Comparison of ENCODE assay signal across 20 cellular contexts in genomic region chr7:12801107-12801506, GRCh38.
A peak's percentile ranks its signal among the peaks of the same experiment; 100 is the strongest.
DNase-seq lines count a peak whose midpoint lies in the region; ATAC-seq, FAIRE-seq and TF ChIP-seq lines count a peak whose summit lies in the region.
"Had no signal": no experiment of that assay in that cellular context is flagged by ENCODE, and none has a peak within 500 bp of the region (broad histone marks: within the 10 kb centered on the region; RNA-seq: fewer than 3 reads in every experiment).

No MANE protein-coding gene starts in this region.

- intact Hi-C loops in transverse colon (cut with DNase I; ENCODE audit: low total_unique reads), result no loop called here

- no peaks in the 10 kb centered on the region for H3K36me3 ChIP-seq in bronchial epithelial cell (ENCODE audit: control insufficient read depth, insufficient read depth, low read length)
- no peaks in the 10 kb centered on the region for H3K36me3 ChIP-seq in liver (ENCODE audit: control insufficient read depth in 4 of 4, insufficient read depth in 3 of 4, low read depth in 1 of 4, low read length in 3 of 4)
- no peaks in the 10 kb centered on the region for H3K36me3 ChIP-seq in transverse colon
- no peaks in the 10 kb centered on the region for H3K36me3 ChIP-seq in mesendoderm (ENCODE audit: control insufficient read depth, insufficient read depth, low read length)
- H3K36me3 ChIP-seq: left ventricle myocardium inferior had no signal

- H3K9ac ChIP-seq in liver (ENCODE audit: low read depth in 1 of 2, low read length in 2 of 2) (no peak overlapping the region), mesendoderm (ENCODE audit: low read length) (no peak overlapping the region)

- H3K23ac ChIP-seq in mesendoderm (ENCODE audit: low read length), result no peak overlapping the region

- H3K9me3 ChIP-seq in liver (ENCODE audit: control insufficient read depth in 4 of 4, low read length in 3 of 4), result no peaks in the 10 kb centered on the region
- H3K9me3 ChIP-seq in transverse colon, result no peaks in the 10 kb centered on the region
- H3K9me3 ChIP-seq: left ventricle myocardium inferior had no signal

- H3K18ac ChIP-seq in mesendoderm (ENCODE audit: low read length), result no peak overlapping the region

- no peak overlapping the region for H2BK15ac ChIP-seq in mesendoderm (replicated peaks; ENCODE audit: low read depth)

- H3K27me3 ChIP-seq in bronchial epithelial cell (ENCODE audit: control insufficient read depth, insufficient read depth, low read length), result no peaks in the 10 kb centered on the region
- H3K27me3 ChIP-seq in liver (ENCODE audit: control insufficient read depth in 4 of 4, insufficient read depth in 4 of 4, low read length in 3 of 4), result no peaks in the 10 kb centered on the region
- no peaks in the 10 kb centered on the region for H3K27me3 ChIP-seq in transverse colon
- H3K27me3 ChIP-seq in mesendoderm (ENCODE audit: insufficient read depth, low read length, poor library complexity), result no peaks in the 10 kb centered on the region

- H3K4me3 ChIP-seq in bronchial epithelial cell (ENCODE audit: low read depth, low read length) (no peak overlapping the region), liver (ENCODE audit: low read depth in 1 of 3, low read length in 3 of 3) (no peak overlapping the region), transverse colon (no peak overlapping the region), mesendoderm (ENCODE audit: low read length) (no peak overlapping the region)
- H3K4me3 ChIP-seq: left ventricle myocardium inferior had no signal

- H3K4me1 ChIP-seq in liver (ENCODE audit: control insufficient read depth in 4 of 4, insufficient read depth in 4 of 4, low read length in 3 of 4) (no peaks in the 10 kb centered on the region), transverse colon (peaks cover 0 to 28% (median 13%) of the 10 kb centered on the region in 4 donors), mesendoderm (ENCODE audit: control insufficient read depth, low read depth, low read length) (no peaks in the 10 kb centered on the region)

- H3K27ac ChIP-seq in liver (ENCODE audit: low read depth in 1 of 2, low read length in 2 of 2) (no peak overlapping the region), transverse colon (peak overlapping the region; percentile 74 to 85 (median 82)), mesendoderm (ENCODE audit: low read depth, low read length) (no peak overlapping the region)
- H3K27ac ChIP-seq: left ventricle myocardium inferior had no signal

- H3K4ac ChIP-seq in mesendoderm (ENCODE audit: low read depth, low read length), result no peak overlapping the region

- no peak overlapping the region for H3K56ac ChIP-seq in mesendoderm (ENCODE audit: low read length)

- no peak overlapping the region for H3K4me2 ChIP-seq in mesendoderm (ENCODE audit: low read length)

- peak; percentile 84 for TF ChIP-seq EP300 in transverse colon (IDR thresholded peaks at IDR 0.05; ENCODE audit: low read depth)

- no peak for TF ChIP-seq POLR2A in transverse colon (IDR thresholded peaks at IDR 0.05)
- TF ChIP-seq POLR2A in GM12891 (IDR thresholded peaks at IDR 0.05; ENCODE audit: low read depth, low read length), result no peak

- H3K79me1 ChIP-seq in mesendoderm (ENCODE audit: low read length), result no peaks in the 10 kb centered on the region

- no peak overlapping the region for H4K5ac ChIP-seq in mesendoderm (ENCODE audit: low read length)

- DNase-seq in LoVo (ENCODE audit: low spot score) (peak; percentile 88), bronchial epithelial cell (ENCODE audit: low read depth) (peak; percentile 55), transverse colon (peak; percentile 84), mesendoderm (no peak), GM12891 (ENCODE audit: insufficient read length, low spot score) (no peak)
- DNase-seq: activated CD8-positive, alpha-beta T cell treated with anti-CD3 and anti-CD28 coated beads, Interleukin-2, amount 10 ng/mL, durations not matched to agents 7 days and 5 days; activated T-cell treated with anti-CD3 and anti-CD28 coated beads, Interleukin-2, amount 50 U/mL, for 72 hours; AML-193; COR-L47; cortex of kidney; left ventricle myocardium inferior; MM.1S; naive thymus-derived CD4-positive, alpha-beta T cell; NCI-H1694 treated with DMSO at 0.1 percent for 48 hours; NCI-H446; Right ventricle myocardium superior; stimulated activated CD4-positive, alpha-beta T cell treated with anti-CD3 and anti-CD28 coated beads, Interleukin-2, amount 100 ng/mL, for 48 hours had no signal

- FAIRE-seq in bronchial epithelial cell (lab: Jason Lieb, UNC) (no peak), GM12891 (lab: Jason Lieb, UNC) (no peak)

- H2BK120ac ChIP-seq in mesendoderm (ENCODE audit: low read depth, low read length), result no peak overlapping the region

- no peak overlapping the region for H2BK5ac ChIP-seq in mesendoderm (ENCODE audit: low read length)

- no peak for ATAC-seq in GM21529 (IDR thresholded peaks at IDR 0.05; ENCODE audit: unreplicated experiment)
- ATAC-seq: activated CD8-positive, alpha-beta T cell treated with anti-CD3 and anti-CD28 coated beads, Interleukin-2, amount 10 ng/mL, durations not matched to agents 7 days and 5 days; activated naive CD4-positive, alpha-beta T cell treated with anti-CD3 and anti-CD28 coated beads, Interleukin-2, amount 50 U/mL, for 72 hours; activated T-cell treated with anti-CD3 and anti-CD28 coated beads, Interleukin-2, amount 50 U/mL, for 72 hours; naive thymus-derived CD4-positive, alpha-beta T cell had no signal

- in situ Hi-C loops in transverse colon (cut with MboI; ENCODE audit: low pct_ligation_motif_present in 1 of 4, low pct_unique_long_range_greater_than_20kb in 1 of 4, low sequenced_read_pairs in 3 of 4), result no loop called here

- H3K79me2 ChIP-seq in mesendoderm (ENCODE audit: control insufficient read depth, insufficient read depth, low read length), result no peaks in the 10 kb centered on the region

- no peak overlapping the region for H2AK5ac ChIP-seq in mesendoderm (ENCODE audit: low read length)

- no peak overlapping the region for H4K8ac ChIP-seq in mesendoderm (ENCODE audit: low read depth, low read length)

- 77% methylated on average over 4 of the region's 4 CpGs for WGBS in liver
- WGBS in transverse colon (ENCODE audit: low coverage in 1 of 2), 2 donors, result 54 to 60% methylated on average over 4 of the region's 4 CpGs
- WGBS in mesendoderm (ENCODE audit: extremely low coverage, insufficient coverage, low lambda C conversion rate), result no CpG with 5 or more reads among the region's 4 CpGs

- no peak for TF ChIP-seq RAD21 in liver (IDR thresholded peaks at IDR 0.05)

- TF ChIP-seq CTCF in bronchial epithelial cell (IDR thresholded peaks at IDR 0.05; ENCODE audit: insufficient read depth, low read length, severe bottlenecking), result no peak
- no peak for TF ChIP-seq CTCF in liver (IDR thresholded peaks at IDR 0.05; ENCODE audit: low read depth, low read length, missing input control)
- no peak for TF ChIP-seq CTCF in transverse colon (IDR thresholded peaks at IDR 0.05)

TF ChIP-seq in liver, 16 proteins besides CTCF, POLR2A, EP300 and RAD21 (continues in another document):
- TF ChIP-seq NR2F2 (IDR thresholded peaks at IDR 0.05) (no peak), ZBTB33 (IDR thresholded peaks at IDR 0.05) (no peak), EGR1 (IDR thresholded peaks at IDR 0.05; ENCODE audit: low read depth in 2 of 2) (no peak), ATF3 (IDR thresholded peaks at IDR 0.05) (no peak), SP1 (IDR thresholded peaks at IDR 0.05) (peak; percentile 58)

TF ChIP-seq in GM12891, 5 proteins besides CTCF, POLR2A, EP300 and RAD21:
- TF ChIP-seq POLR2AphosphoS5 (IDR thresholded peaks at IDR 0.05; ENCODE audit: low read depth, low read length), result no peak
- no peak for TF ChIP-seq TAF1 (IDR thresholded peaks at IDR 0.05; ENCODE audit: low read depth, low read length)
- TF ChIP-seq PAX5 (IDR thresholded peaks at IDR 0.05; ENCODE audit: insufficient read depth, low read length, severe bottlenecking), result no peak

Comparison
In these comparisons a context has a peak if more than half of its experiments do, and no peak if none do; other contexts are left out.
1. DNase-seq: peak in LoVo (single experiment), bronchial epithelial cell (single experiment) and transverse colon (single experiment); none in mesendoderm (single experiment) and GM12891 (single experiment).
2. H3K27ac ChIP-seq: peak in transverse colon (4 of 4); none in liver (0 of 2) and mesendoderm (single experiment).